ENCODE assay signal across 20 cellular contexts in the genomic region with DNA sequence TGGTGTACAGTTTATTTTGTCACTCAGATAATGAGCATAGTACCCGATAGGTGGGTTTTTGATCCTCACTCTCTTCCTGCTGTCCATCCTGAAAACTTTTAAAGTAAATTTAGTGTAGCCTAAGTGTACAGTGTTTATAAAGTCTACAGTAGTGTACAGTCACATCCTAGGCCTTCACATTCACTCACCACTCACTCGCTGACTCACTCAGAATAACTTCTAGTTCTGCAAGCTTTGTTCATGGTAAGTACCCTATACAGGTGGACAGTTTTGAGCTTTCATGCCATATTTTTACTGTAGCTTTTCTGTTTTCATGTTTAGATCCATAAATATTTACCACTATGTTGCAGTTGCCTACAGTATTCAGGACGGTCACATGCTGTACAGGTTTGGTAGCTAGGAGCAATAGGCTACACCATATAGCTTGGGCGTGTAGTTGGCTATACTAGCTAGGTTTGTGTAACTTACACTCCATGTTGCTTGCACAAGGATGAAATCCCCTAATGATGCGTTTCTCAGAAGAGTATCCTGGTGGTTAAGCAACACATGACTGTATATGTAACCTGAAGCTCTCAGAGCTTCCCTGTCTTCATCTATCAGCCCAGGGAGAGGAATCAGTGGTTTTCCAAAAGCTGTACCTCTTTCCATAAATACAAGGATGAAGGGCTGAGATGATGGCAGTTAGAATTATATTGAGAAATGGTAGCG.
DNase-seq lines count a peak whose midpoint lies in the region; ATAC-seq and TF ChIP-seq lines count a peak whose summit lies in the region.
"Had no signal": no experiment of that assay in that cellular context is flagged by ENCODE, and none has a peak within 500 bp of the region (broad histone marks: within the 10 kb centered on the region; RNA-seq: fewer than 3 reads in every experiment).

No MANE protein-coding gene starts in this region.

- H3K27me3 ChIP-seq in IMR-90 (ENCODE audit: control insufficient read depth, insufficient read depth, low read length) = no peaks in the 10 kb centered on the region
- no peaks in the 10 kb centered on the region for H3K27me3 ChIP-seq in brain microvascular endothelial cell (replicated peaks)
- H3K27me3 ChIP-seq: pancreas, SJSA1, upper lobe of right lung had no signal

- BruUV-seq in IMR-90 (replicated peaks; lab: Mats Ljungman, UMichigan) = no TSS peak

- peaks cover 5% of the 10 kb centered on the region for H3K4me1 ChIP-seq in IMR-90 (ENCODE audit: control insufficient read depth, insufficient read depth, low read length)
- H3K4me1 ChIP-seq: pancreas, upper lobe of right lung had no signal

- H4K20me1 ChIP-seq in IMR-90 (ENCODE audit: insufficient read depth, low read length) = no peaks in the 10 kb centered on the region

- H4K91ac ChIP-seq in IMR-90 (ENCODE audit: insufficient read depth, low read depth, low read length) = peak overlapping the region; percentile 57; the same call in 1 of the 2 replicates

- H3K9me1 ChIP-seq in IMR-90 (ENCODE audit: insufficient read depth, low read length) = peaks cover 9% of the 10 kb centered on the region

- peak overlapping the region; percentile 68; the same call in 1 of the 2 replicates for H3K4me2 ChIP-seq in IMR-90 (ENCODE audit: low read depth, low read length)

- POLR2A ChIA-PET in IMR-90 (lab: Charles Lee; ENCODE audit: unreplicated experiment) = no interaction called here

- peak overlapping the region; percentile 69 for H2BK120ac ChIP-seq in IMR-90 (ENCODE audit: low read depth, low read length)

- peak overlapping the region; percentile 85 for H2BK20ac ChIP-seq in IMR-90 (ENCODE audit: low read depth, low read length)

- no peak overlapping the region for H3K9ac ChIP-seq in IMR-90 (ENCODE audit: low read depth, low read length)

- ATAC-seq in IMR-90 (ENCODE audit: low read depth) (peak; percentile 99), HG03045 (IDR thresholded peaks at IDR 0.05; ENCODE audit: unreplicated experiment) (no peak), GM18870 (IDR thresholded peaks at IDR 0.05; ENCODE audit: unreplicated experiment) (no peak)
- ATAC-seq: activated T-cell treated with anti-CD3 and anti-CD28 coated beads, Interleukin-2, amount 50 U/mL, for 4 hours; left lobe of liver; upper lobe of right lung had no signal

- peak overlapping the region; percentile 80 for H3K4ac ChIP-seq in IMR-90 (ENCODE audit: low read depth, low read length)

- no peak overlapping the region; the same call in 1 of the 2 replicates for H4K5ac ChIP-seq in IMR-90 (ENCODE audit: low read depth, low read length)

- DNase-seq in ACHN = peak; percentile 50
- DNase-seq in IMR-90 = peak; percentile 91
- DNase-seq in brain microvascular endothelial cell = peak; percentile 79
- peak; percentile 42 for DNase-seq in glomerular visceral epithelial cell (ENCODE audit: extremely low spot score)
- DNase-seq in cerebellum (ENCODE audit: low spot score) = no peak
- no peak for DNase-seq in activated T-cell treated with anti-CD3 and anti-CD28 coated beads, Interleukin-2, amount 50 U/mL, for 1 hour
- DNase-seq: activated naive CD8-positive, alpha-beta T cell treated with anti-CD3 and anti-CD28 coated beads for 36 hours; activated T-cell treated with anti-CD3 and anti-CD28 coated beads, Interleukin-2, amount 50 U/mL, for 4 hours; COR-L47; hypothalamus; Kasumi-1; NCI-H146; pancreas; small intestine; stimulated activated naive CD4-positive, alpha-beta T cell; upper lobe of right lung had no signal

- no peaks in the 10 kb centered on the region for H3K79me1 ChIP-seq in IMR-90 (ENCODE audit: low read depth in 1 of 2, low read length in 2 of 2)

- TF ChIP-seq RAD21 in IMR-90 (IDR thresholded peaks at IDR 0.05; ENCODE audit: low read length) = no peak

- no peak overlapping the region for H3K56ac ChIP-seq in IMR-90 (ENCODE audit: extremely low read depth, insufficient read depth, low read length)

- WGBS in IMR-90 (ENCODE audit: extremely low coverage in 2 of 2, insufficient read length in 1 of 2), 2 experiments = no CpG with 5 or more reads among the region's 6 CpGs

- intact Hi-C loops in IMR-90 (cut with micrococcal nuclease) = loop anchor here (10.0 kb wide), 2 partner anchors 178 to 248 kb away; no protein-coding TSS in a partner anchor

- H3K23ac ChIP-seq in IMR-90 (ENCODE audit: low read depth, low read length) = no peak overlapping the region

- H2AK5ac ChIP-seq in IMR-90 (ENCODE audit: low read depth, low read length) = peak overlapping the region; percentile 50

- CTCF ChIA-PET in IMR-90 (lab: Yijun Ruan, JAX) = interaction anchor here (0.5 to 0.8 kb wide), 6 partner anchors 11 to 1970 kb away, joined by 3 to 4 read pairs (median 4); no protein-coding TSS in a partner anchor

- no peaks in the 10 kb centered on the region for H3K36me3 ChIP-seq in IMR-90 (ENCODE audit: control insufficient read depth, insufficient read depth, low read length)
- no peaks in the 10 kb centered on the region for H3K36me3 ChIP-seq in brain microvascular endothelial cell (replicated peaks)
- H3K36me3 ChIP-seq: pancreas, SJSA1, upper lobe of right lung had no signal

- H3K18ac ChIP-seq in IMR-90 (ENCODE audit: low read depth, low read length) = peak overlapping the region; percentile 70; the same call in 1 of the 2 replicates

- no peak for TF ChIP-seq POLR2A in IMR-90 (IDR thresholded peaks at IDR 0.05; ENCODE audit: low read depth, low read length)

- peak overlapping the region; percentile 91 for H2BK5ac ChIP-seq in IMR-90 (ENCODE audit: low read depth, low read length, poor library complexity, severe bottlenecking)

- peak overlapping the region; percentile 51 for H2BK15ac ChIP-seq in IMR-90 (ENCODE audit: low read depth, low read length)

- H3K9me3 ChIP-seq in IMR-90 (ENCODE audit: control insufficient read depth, insufficient read depth, low read length) = no peaks in the 10 kb centered on the region
- H3K9me3 ChIP-seq: pancreas, SJSA1, upper lobe of right lung had no signal

- dilution Hi-C loops in IMR-90 (cut with HindIII; ENCODE audit: low sequenced_read_pairs, unreplicated experiment) = no loop called here

- H3K4me3 ChIP-seq in IMR-90 (ENCODE audit: insufficient read depth, low read depth, low read length) (no peak overlapping the region), brain microvascular endothelial cell (ENCODE audit: low read depth, low read length) (no peak overlapping the region)
- H3K4me3 ChIP-seq: pancreas, SJSA1, upper lobe of right lung had no signal

- H2AFZ ChIP-seq in IMR-90 (replicated peaks; ENCODE audit: low read length, poor library complexity) = no peak overlapping the region

- H3K27ac ChIP-seq in IMR-90 (ENCODE audit: insufficient read depth, low read length) (no peak overlapping the region), brain microvascular endothelial cell (no peak overlapping the region)
- H3K27ac ChIP-seq: pancreas, SJSA1, upper lobe of right lung had no signal

- no peak for TF ChIP-seq CTCF in IMR-90 (conservative IDR thresholded peaks at IDR 0.05; ENCODE audit: low read depth, low read length)
- no peak for TF ChIP-seq CTCF in brain microvascular endothelial cell (IDR thresholded peaks at IDR 0.05; ENCODE audit: low read depth, low read length, missing control alignments)

- in situ Hi-C loops in ACHN (cut with HindIII; ENCODE audit: low pct_ligation_motif_present, low pct_unique_long_range_greater_than_20kb, low sequenced_read_pairs) = no loop called here
- in situ Hi-C loops in IMR-90 (cut with MboI; ENCODE audit: low sequenced_read_pairs) = loop anchor here (10.0 kb wide), 1 partner anchor 88 kb away; no protein-coding TSS in a partner anchor
- in situ Hi-C loops in brain microvascular endothelial cell (cut with HindIII; ENCODE audit: low pct_ligation_motif_present, low sequenced_read_pairs) = no loop called here

- H3K14ac ChIP-seq in IMR-90 (replicated peaks; ENCODE audit: low read depth, low read length) = peak overlapping the region; percentile 54

- H2AK9ac ChIP-seq in IMR-90 (replicated peaks; ENCODE audit: low read depth, low read length, poor library complexity) = no peak overlapping the region

- H4K8ac ChIP-seq in IMR-90 (ENCODE audit: low read depth in 2 of 2, low read length in 2 of 2) = peak overlapping the region in 1 of 2 experiments; percentile 80; a peak in 2 of 4 replicates

TF ChIP-seq in IMR-90, 13 proteins besides CTCF, POLR2A, EP300 and RAD21:
- peak; percentile 76 for TF ChIP-seq CEBPB (IDR thresholded peaks at IDR 0.05; ENCODE audit: low read depth, low read length)
- no peak for TF ChIP-seq MAFK (IDR thresholded peaks at IDR 0.05; ENCODE audit: low read depth, low read length)
- peak; percentile 81 for TF ChIP-seq FOS (IDR thresholded peaks at IDR 0.05; ENCODE audit: low read depth, low read length)
- 0 out of 2 replicates have a peak, but pooled peaks have one; percentile 8 for TF ChIP-seq BHLHE40 (IDR thresholded peaks at IDR 0.05; ENCODE audit: low read depth, low read length)
- TF ChIP-seq NFE2L2 (IDR thresholded peaks at IDR 0.05; ENCODE audit: low read depth, low read length) = no peak
- no peak for TF ChIP-seq MXI1 (IDR thresholded peaks at IDR 0.05; ENCODE audit: borderline replicate concordance, low read depth, low read length)
- no peak for TF ChIP-seq MAZ (IDR thresholded peaks at IDR 0.05; ENCODE audit: borderline replicate concordance, low read depth, low read length)

Comparison
In these comparisons a context has a peak if more than half of its experiments do, and no peak if none do; other contexts are left out.
1. DNase-seq: peak in ACHN (single experiment), IMR-90 (single experiment), brain microvascular endothelial cell (single experiment) and glomerular visceral epithelial cell (single experiment); none in cerebellum (single experiment) and activated T-cell treated with anti-CD3 and anti-CD28 coated beads, Interleukin-2, amount 50 U/mL, for 1 hour (single experiment).